In genomic region chr7:157690058-157690832, GRCh38 we compare ENCODE assay signal across 10 cellular contexts.
A peak's percentile ranks its signal among the peaks of the same experiment; 100 is the strongest.
DNase-seq lines count a peak whose midpoint lies in the region; ATAC-seq and TF ChIP-seq lines count a peak whose summit lies in the region.
"Had no signal": no experiment of that assay in that cellular context is flagged by ENCODE, and none has a peak within 500 bp of the region (broad histone marks: within the 10 kb centered on the region; RNA-seq: fewer than 3 reads in every experiment).

No MANE protein-coding gene starts in this region.

- 1 to 2% (median 1%) methylated on average over 20 to 70 of the region's 70 CpGs for WGBS in heart left ventricle, 4 donors

- peaks cover 40 to 95% (median 82%) of the 10 kb centered on the region in 9 donors for H3K27me3 ChIP-seq in heart left ventricle
- peaks cover 30 to 47% of the 10 kb centered on the region in 2 donors for H3K27me3 ChIP-seq in mucosa of rectum (ENCODE audit: control insufficient read depth in 2 of 2, insufficient read depth in 2 of 2, low read length in 2 of 2)

- peaks cover 0 to 63% (median 17%) of the 10 kb centered on the region in 12 donors for H3K4me1 ChIP-seq in heart left ventricle
- H3K4me1 ChIP-seq in mucosa of rectum (ENCODE audit: control insufficient read depth in 2 of 2, insufficient read depth in 2 of 2, low read length in 2 of 2), result peaks cover 5 to 15% of the 10 kb centered on the region in 2 donors

- peaks cover 5% of the 10 kb centered on the region for H3K4me1 Mint-ChIP-seq in activated naive CD8-positive, alpha-beta T cell treated with anti-CD3 and anti-CD28 coated beads, Interleukin-2, amount 10 ng/mL, durations not matched to agents 7 days and 5 days
- no peaks in the 10 kb centered on the region for H3K4me1 Mint-ChIP-seq in HFFc6 (ENCODE audit: low read depth)

- no peaks in the 10 kb centered on the region for H3K9me3 ChIP-seq in heart left ventricle
- H3K9me3 ChIP-seq in mucosa of rectum (ENCODE audit: control insufficient read depth in 2 of 2, low read length in 2 of 2), result no peaks in the 10 kb centered on the region
- H3K9me3 ChIP-seq: neutrophil had no signal

- peak overlapping the region; percentile 67 for H3K4me3 Mint-ChIP-seq in activated naive CD8-positive, alpha-beta T cell treated with anti-CD3 and anti-CD28 coated beads, Interleukin-2, amount 10 ng/mL, durations not matched to agents 7 days and 5 days
- H3K4me3 Mint-ChIP-seq in HFFc6, result no peak overlapping the region

- ATAC-seq in heart left ventricle (no peak), left ventricle myocardium superior (no peak), GM18858 (IDR thresholded peaks at IDR 0.05; ENCODE audit: unreplicated experiment) (no peak)
- no peak for ATAC-seq in activated naive CD8-positive, alpha-beta T cell treated with anti-CD3 and anti-CD28 coated beads, Interleukin-2, amount 10 ng/mL, durations not matched to agents 7 days and 5 days (ENCODE audit: low read depth)

- TF ChIP-seq CTCF in heart left ventricle (IDR thresholded peaks at IDR 0.05) (no peak), HFFc6 (IDR thresholded peaks at IDR 0.05) (no peak)

- intact Hi-C loops in heart left ventricle (cut with DNase I) (no loop called here), left ventricle myocardium superior (cut with micrococcal nuclease) (no loop called here)

- H3K27ac ChIP-seq in heart left ventricle, result peak overlapping the region in 2 of 12 donors; percentile 29 to 37
- no peak overlapping the region for H3K27ac ChIP-seq in mucosa of rectum (ENCODE audit: low read depth in 2 of 2, low read length in 2 of 2)
- H3K27ac ChIP-seq: neutrophil had no signal

- no peak overlapping the region for H3K9ac ChIP-seq in mucosa of rectum (ENCODE audit: low read depth in 1 of 2, low read length in 2 of 2)

- DNase-seq in heart left ventricle (no peak), left ventricle myocardium superior (no peak), HFFc6 (no peak), anterior cingulate cortex (lab: John Stamatoyannopoulos, UW) (no peak)
- DNase-seq in activated naive CD8-positive, alpha-beta T cell treated with anti-CD3 and anti-CD28 coated beads, Interleukin-2, amount 10 ng/mL, durations not matched to agents 7 days and 5 days, result peak; percentile 52
- DNase-seq in stimulated activated CD4-positive, alpha-beta T cell treated with anti-CD3 and anti-CD28 coated beads, Interleukin-4, amount 100 ng/mL, for 24 hours, result no peak
- DNase-seq: Karpas-422 had no signal

- H3K9me3 Mint-ChIP-seq in activated naive CD8-positive, alpha-beta T cell treated with anti-CD3 and anti-CD28 coated beads, Interleukin-2, amount 10 ng/mL, durations not matched to agents 7 days and 5 days, result no peaks in the 10 kb centered on the region
- no peaks in the 10 kb centered on the region for H3K9me3 Mint-ChIP-seq in HFFc6

- H3K4me3 ChIP-seq in heart left ventricle, result peak overlapping the region in 11 of 12 donors; percentile 31 to 66 (median 51)
- H3K4me3 ChIP-seq in mucosa of rectum (ENCODE audit: low read length in 2 of 2), result peak overlapping the region; percentile 27 to 52

- TF ChIP-seq POLR2A in heart left ventricle (IDR thresholded peaks at IDR 0.05), result no peak

- H3K36me3 ChIP-seq in heart left ventricle, result no peaks in the 10 kb centered on the region
- no peaks in the 10 kb centered on the region for H3K36me3 ChIP-seq in mucosa of rectum (ENCODE audit: control insufficient read depth in 2 of 2, insufficient read depth in 2 of 2, low read length in 2 of 2)
- H3K36me3 ChIP-seq: neutrophil had no signal

- POLR2A ChIA-PET in activated naive CD8-positive, alpha-beta T cell treated with anti-CD3 and anti-CD28 coated beads, Interleukin-2, amount 10 ng/mL, durations not matched to agents 7 days and 5 days (lab: Charles Lee), result no interaction called here

- no peaks in the 10 kb centered on the region for H3K36me3 Mint-ChIP-seq in activated naive CD8-positive, alpha-beta T cell treated with anti-CD3 and anti-CD28 coated beads, Interleukin-2, amount 10 ng/mL, durations not matched to agents 7 days and 5 days
- no peaks in the 10 kb centered on the region for H3K36me3 Mint-ChIP-seq in HFFc6 (ENCODE audit: low read depth)

- H3K27ac Mint-ChIP-seq in activated naive CD8-positive, alpha-beta T cell treated with anti-CD3 and anti-CD28 coated beads, Interleukin-2, amount 10 ng/mL, durations not matched to agents 7 days and 5 days, result no peak overlapping the region
- H3K27ac Mint-ChIP-seq in HFFc6, result no peak overlapping the region

- peaks cover 63% of the 10 kb centered on the region for H3K27me3 Mint-ChIP-seq in activated naive CD8-positive, alpha-beta T cell treated with anti-CD3 and anti-CD28 coated beads, Interleukin-2, amount 10 ng/mL, durations not matched to agents 7 days and 5 days
- peaks cover 15% of the 10 kb centered on the region for H3K27me3 Mint-ChIP-seq in HFFc6 (ENCODE audit: insufficient read depth)
